8 cellular contexts compared by ENCODE assay signal in the genomic region with DNA sequence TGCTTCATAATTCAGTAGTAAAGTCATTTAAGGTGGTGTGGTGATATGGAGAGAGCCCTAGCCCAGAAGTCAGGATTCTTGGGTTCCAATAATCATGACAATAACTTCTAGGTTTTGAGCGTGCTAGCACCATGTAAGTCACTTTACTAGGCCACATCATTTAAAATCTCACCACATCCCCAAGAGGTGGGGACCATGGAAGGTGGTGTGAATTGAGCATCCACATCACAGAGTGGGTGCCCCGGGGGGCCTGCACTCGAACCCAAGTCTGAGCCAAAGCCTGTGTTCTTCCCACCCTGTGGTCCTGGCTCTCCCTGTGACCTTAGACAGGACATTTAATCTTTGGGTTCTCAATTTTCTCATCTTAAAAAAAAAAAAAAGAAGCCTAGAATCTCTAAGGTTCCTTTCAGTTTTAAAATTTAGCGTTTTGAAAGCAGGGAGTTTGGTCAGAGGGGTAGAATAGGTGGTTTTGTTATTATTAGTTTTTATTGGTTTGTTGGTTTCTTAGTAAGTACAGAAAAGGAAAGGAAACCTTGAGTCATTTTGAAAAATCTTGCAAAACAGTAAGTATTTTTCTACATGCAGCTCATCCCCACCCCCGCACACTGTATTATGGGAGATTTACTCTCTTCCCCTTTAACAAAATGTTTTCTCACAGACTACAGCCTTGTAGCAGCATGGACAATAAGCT. TPM values are rescaled to one million over a fixed set of nuclear protein-coding genes. Genes with fewer than 3 reads are reported as not detected.
DNase-seq lines count a peak whose midpoint lies in the region; ATAC-seq and TF ChIP-seq lines count a peak whose summit lies in the region.

No MANE protein-coding gene starts in this region.

- intact Hi-C loops in colonic mucosa (cut with DNase I) = no loop called here

- no peaks in the 10 kb centered on the region for H3K9me3 ChIP-seq in colonic mucosa

- no peak overlapping the region for H3K4me3 ChIP-seq in colonic mucosa

- no peak for TF ChIP-seq CTCF in colonic mucosa (IDR thresholded peaks at IDR 0.05)

- ATAC-seq in GM18519 (IDR thresholded peaks at IDR 0.05; ENCODE audit: low FRiP score, unreplicated experiment) = peak; percentile 80
- peak; percentile 87 for ATAC-seq in HG02840 (IDR thresholded peaks at IDR 0.05; ENCODE audit: low FRiP score, unreplicated experiment)

- no peaks in the 10 kb centered on the region for H3K36me3 ChIP-seq in colonic mucosa

- no peaks in the 10 kb centered on the region for H3K27me3 ChIP-seq in colonic mucosa

- POLR2A ChIA-PET in HEK293T (lab: Yijun Ruan, JAX) = interaction anchor here (0.7 kb wide), 1 partner anchor 11 kb away, joined by 3 read pairs; no protein-coding TSS in a partner anchor

- H3K4me1 ChIP-seq in colonic mucosa = no peaks in the 10 kb centered on the region

- H3K9ac ChIP-seq in colonic mucosa (ENCODE audit: low read depth in 2 of 2, low read length in 2 of 2) = no peak overlapping the region

- peak overlapping the region; percentile 29 for H3K27ac ChIP-seq in colonic mucosa

- DNase-seq in SIG-M5 treated with dmso at 0.1 percent for 504 hours (lab: John Stamatoyannopoulos, UW; ENCODE audit: unreplicated experiment) = peak; percentile 96
- no peak for DNase-seq in colonic mucosa
- peak; percentile 20 to 32 for DNase-seq in stimulated activated CD4-positive, alpha-beta T cell treated with anti-CD3 and anti-CD28 coated beads, Interleukin-1b, Interleukin-23, amount 100 ng/mL, for 4 hours (ENCODE audit: low read depth in 2 of 2)
- DNase-seq in DMS153 (lab: John Stamatoyannopoulos, UW) = no peak
- no peak for DNase-seq in HEK293T (ENCODE audit: extremely low spot score)
- DNase-seq in SK-N-DZ (ENCODE audit: low spot score) = no peak

- CTCF ChIA-PET in HEK293T (lab: Yijun Ruan, JAX) = no interaction called here

TF ChIP-seq in HEK293T, 16 proteins besides CTCF, POLR2A, EP300 and RAD21:
- TF ChIP-seq ARNT (IDR thresholded peaks at IDR 0.05) = no peak
- TF ChIP-seq BHLHE40 (IDR thresholded peaks at IDR 0.05; ENCODE audit: borderline replicate concordance) = no peak
- TF ChIP-seq ELF4 (IDR thresholded peaks at IDR 0.05) = no peak
- TF ChIP-seq SUZ12 (IDR thresholded peaks at IDR 0.05) = no peak
- TF ChIP-seq, protein P1, sequence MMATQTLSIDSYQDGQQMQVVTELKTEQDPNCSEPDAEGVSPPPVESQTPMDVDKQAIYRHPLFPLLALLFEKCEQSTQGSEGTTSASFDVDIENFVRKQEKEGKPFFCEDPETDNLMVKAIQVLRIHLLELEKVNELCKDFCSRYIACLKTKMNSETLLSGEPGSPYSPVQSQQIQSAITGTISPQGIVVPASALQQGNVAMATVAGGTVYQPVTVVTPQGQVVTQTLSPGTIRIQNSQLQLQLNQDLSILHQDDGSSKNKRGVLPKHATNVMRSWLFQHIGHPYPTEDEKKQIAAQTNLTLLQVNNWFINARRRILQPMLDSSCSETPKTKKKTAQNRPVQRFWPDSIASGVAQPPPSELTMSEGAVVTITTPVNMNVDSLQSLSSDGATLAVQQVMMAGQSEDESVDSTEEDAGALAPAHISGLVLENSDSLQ (IDR thresholded peaks at IDR 0.05) = no peak
- TF ChIP-seq FOXK2 (IDR thresholded peaks at IDR 0.05) = no peak
- no peak for TF ChIP-seq TARDBP (IDR thresholded peaks at IDR 0.05)
- TF ChIP-seq ZNF384 (IDR thresholded peaks at IDR 0.05) = no peak
- no peak for TF ChIP-seq CTBP1 (IDR thresholded peaks at IDR 0.05; ENCODE audit: borderline replicate concordance)
- TF ChIP-seq HDGF (IDR thresholded peaks at IDR 0.05; ENCODE audit: borderline replicate concordance) = no peak
- TF ChIP-seq LEF1 (IDR thresholded peaks at IDR 0.05; ENCODE audit: borderline replicate concordance) = no peak

RNA-seq across cellular contexts. Expression of a gene that starts 26.4 kb away (rescaled TPM):
- total RNA-seq in colonic mucosa = 1 to 10 TPM; 1.9 to 2.5 TPM
- 1.7 and 3.3 TPM in 2 replicates for polyA plus RNA-seq in SK-N-DZ (2014; cell fraction: cytosol; rRNA removed)
- 2.2 and 9.2 TPM in 2 replicates for polyA plus RNA-seq in SK-N-DZ (2014; cell fraction: nucleus; rRNA removed)

Comparison
In these comparisons a context has a peak if more than half of its experiments do, and no peak if none do; other contexts are left out.
1. DNase-seq: peak in SIG-M5 treated with dmso at 0.1 percent for 504 hours (single experiment) and stimulated activated CD4-positive, alpha-beta T cell treated with anti-CD3 and anti-CD28 coated beads, Interleukin-1b, Interleukin-23, amount 100 ng/mL, for 4 hours (2 of 2); none in colonic mucosa (single experiment), DMS153 (single experiment), HEK293T (single experiment) and SK-N-DZ (single experiment).